ENCODE assay signal across 11 cellular contexts in the genomic region with DNA sequence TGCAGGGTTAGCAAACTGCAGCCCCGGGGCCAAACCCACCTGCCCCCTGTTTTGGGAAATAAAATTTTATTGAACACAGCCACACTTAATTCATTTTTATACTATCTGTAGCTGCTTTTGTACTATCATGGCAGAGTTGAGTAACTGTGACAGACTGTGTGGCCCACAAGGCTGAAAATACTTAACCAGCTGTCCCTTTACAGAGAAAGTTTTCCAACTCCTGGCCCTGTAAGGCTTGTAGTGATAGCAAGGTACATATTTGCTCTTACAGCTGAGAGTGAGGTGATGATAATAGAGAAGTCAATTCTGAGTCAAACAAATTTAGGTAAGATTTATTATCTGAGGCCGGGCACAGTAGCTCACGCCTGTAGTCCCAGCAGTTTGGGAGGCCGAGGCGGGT.
"Had no signal": no experiment of that assay in that cellular context is flagged by ENCODE, and none has a peak within 500 bp of the region (broad histone marks: within the 10 kb centered on the region; RNA-seq: fewer than 3 reads in every experiment).

No MANE protein-coding gene starts in this region.

- H3K36me3 ChIP-seq: thyroid gland had no signal

- ATAC-seq: activated CD4-positive, alpha-beta T cell treated with anti-CD3 and anti-CD28 coated beads for 36 hours; activated CD8-positive, alpha-beta memory T cell treated with anti-CD3 and anti-CD28 coated beads, Interleukin-2, amount 10 ng/mL, durations not matched to agents 7 days and 5 days; natural killer cell; stimulated activated memory B cell treated with anti-CD40 and anti-IgM and Interleukin-4, amounts not matched to agents 10 μg/mL and 1 μg/mL and 100 μg/mL, for 72 hours had no signal

- H3K4me3 ChIP-seq: esophagus muscularis mucosa, thyroid gland had no signal

- H3K9me3 ChIP-seq: esophagus muscularis mucosa, neutrophil, thyroid gland had no signal

- H3K27ac ChIP-seq: esophagus muscularis mucosa, neutrophil, thyroid gland had no signal

- H3K27me3 ChIP-seq: esophagus muscularis mucosa, neutrophil, thyroid gland had no signal

- DNase-seq: activated CD4-positive, alpha-beta memory T cell treated with anti-CD3 and anti-CD28 coated beads for 36 hours; activated CD4-positive, alpha-beta T cell treated with anti-CD3 and anti-CD28 coated beads for 36 hours; activated CD8-positive, alpha-beta memory T cell treated with anti-CD3 and anti-CD28 coated beads, Interleukin-2, amount 10 ng/mL, durations not matched to agents 7 days and 5 days; activated naive CD4-positive, alpha-beta T cell treated with anti-CD3 and anti-CD28 coated beads, Interleukin-2, amount 10 ng/mL, durations not matched to agents 7 days and 5 days; activated T-cell treated with anti-CD3 and anti-CD28 coated beads, Interleukin-2, amount 50 U/mL, for 1 hour; natural killer cell; retina; thyroid gland had no signal

- H3K4me1 ChIP-seq: esophagus muscularis mucosa, thyroid gland had no signal
